In the genomic region with DNA sequence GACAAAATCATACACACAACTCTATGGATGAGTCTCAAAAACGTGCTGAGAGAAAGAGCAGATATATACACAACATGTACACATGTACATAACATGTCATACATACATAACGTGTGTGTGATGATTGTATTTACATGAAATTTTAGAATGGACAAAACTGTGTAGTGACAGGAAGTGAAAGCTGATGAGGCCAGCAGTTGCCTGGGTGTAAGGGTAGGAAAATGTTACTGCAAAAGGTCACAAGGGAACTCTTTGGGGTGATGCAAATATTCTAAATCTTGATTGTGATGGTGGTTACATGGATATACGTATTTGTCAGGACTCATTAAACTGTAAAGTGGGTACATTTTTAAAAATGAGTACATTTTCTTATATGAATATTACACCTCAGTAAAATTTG, we compare ENCODE assay signal across 7 cellular contexts.
DNase-seq lines count a peak whose midpoint lies in the region; ATAC-seq, FAIRE-seq and TF ChIP-seq lines count a peak whose summit lies in the region.
"Not testable (repeated sequence)": the region's sequence is repeated elsewhere in the genome, so short reads cannot be mapped to it uniquely, and the experiment has no call there.

No MANE protein-coding gene starts in this region.

- H3K9me3 Mint-ChIP-seq in activated T-helper 17 cell treated with anti-CD3 and anti-CD28 coated beads, Interleukin-2, amount 50 U/mL, for 72 hours; naive B cell: not testable (repeated sequence)

- not testable (repeated sequence) for DNase-seq in GM12891 (ENCODE audit: insufficient read length, low spot score); HTR-8/SVneo (ENCODE audit: insufficient read length, low spot score); naive B cell
- DNase-seq in MV-4-11 (lab: John Stamatoyannopoulos, UW): peak; percentile 73

- H3K4me2 ChIP-seq in OCI-LY3 (ENCODE audit: low read length): peak overlapping the region; percentile 34

- H3K9ac ChIP-seq in OCI-LY3 (ENCODE audit: low read length): not testable (repeated sequence)

- TF ChIP-seq POLR2A in GM12891 (IDR thresholded peaks at IDR 0.05; ENCODE audit: low read depth, low read length): not testable (repeated sequence)

- not testable (repeated sequence) for TF ChIP-seq CTCF in OCI-LY3 (IDR thresholded peaks at IDR 0.05; ENCODE audit: low read depth, low read length)

- H3K36me3 Mint-ChIP-seq in activated T-helper 17 cell treated with anti-CD3 and anti-CD28 coated beads, Interleukin-2, amount 50 U/mL, for 72 hours (ENCODE audit: low read depth); naive B cell: not testable (repeated sequence)

- H2AFZ ChIP-seq in OCI-LY3 (ENCODE audit: low read depth, low read length): not testable (repeated sequence)

- not testable (repeated sequence) for H3K36me3 ChIP-seq in OCI-LY3 (replicated peaks; ENCODE audit: low read depth, low read length)

- H3K27ac Mint-ChIP-seq in activated T-helper 17 cell treated with anti-CD3 and anti-CD28 coated beads, Interleukin-2, amount 50 U/mL, for 72 hours; naive B cell: not testable (repeated sequence)

- H3K27ac ChIP-seq in OCI-LY3 (ENCODE audit: low read length): not testable (repeated sequence)

- H3K27me3 Mint-ChIP-seq in activated T-helper 17 cell treated with anti-CD3 and anti-CD28 coated beads, Interleukin-2, amount 50 U/mL, for 72 hours: not testable (repeated sequence)
- peaks cover 14 to 31% (median 16%) of the 10 kb centered on the region in 3 donors for H3K27me3 Mint-ChIP-seq in naive B cell

- not testable (repeated sequence) for H3K27me3 ChIP-seq in OCI-LY3 (ENCODE audit: low read depth, low read length)

- not testable (repeated sequence) for H3K4me1 Mint-ChIP-seq in activated T-helper 17 cell treated with anti-CD3 and anti-CD28 coated beads, Interleukin-2, amount 50 U/mL, for 72 hours; naive B cell

- ATAC-seq in GM19372 (IDR thresholded peaks at IDR 0.05; ENCODE audit: low read depth, unreplicated experiment) (peak; percentile 57), naive B cell (ENCODE audit: low read depth in 2 of 2) (peak; percentile 25 to 61)
- peak; percentile 64 for ATAC-seq in activated T-helper 17 cell treated with anti-CD3 and anti-CD28 coated beads, Interleukin-2, amount 50 U/mL, for 72 hours (replicated peaks)

- not testable (repeated sequence) for H3K4me3 Mint-ChIP-seq in activated T-helper 17 cell treated with anti-CD3 and anti-CD28 coated beads, Interleukin-2, amount 50 U/mL, for 72 hours; naive B cell

- H3K79me2 ChIP-seq in OCI-LY3 (ENCODE audit: low read length): not testable (repeated sequence)

- FAIRE-seq in GM12891 (lab: Jason Lieb, UNC): not testable (repeated sequence)
- peak; percentile 83 for FAIRE-seq in HTR-8/SVneo (lab: Jason Lieb, UNC)

- H3K9me3 ChIP-seq in OCI-LY3 (ENCODE audit: insufficient read depth, low read length): not testable (repeated sequence)

- H4K20me1 ChIP-seq in OCI-LY3 (ENCODE audit: insufficient read depth, low read length): not testable (repeated sequence)

- not testable (repeated sequence) for H3K4me1 ChIP-seq in OCI-LY3 (ENCODE audit: low read length)

- not testable (repeated sequence) for H3K4me3 ChIP-seq in OCI-LY3 (ENCODE audit: low read length)

TF ChIP-seq in GM12891, 5 proteins besides CTCF, POLR2A, EP300 and RAD21:
- peak; percentile 15; the same call in 1 of the 2 replicates for TF ChIP-seq SPI1 (IDR thresholded peaks at IDR 0.05; ENCODE audit: low read depth, low read length)
